Comparison of ENCODE assay signal across 1 cellular context in the genomic region with DNA sequence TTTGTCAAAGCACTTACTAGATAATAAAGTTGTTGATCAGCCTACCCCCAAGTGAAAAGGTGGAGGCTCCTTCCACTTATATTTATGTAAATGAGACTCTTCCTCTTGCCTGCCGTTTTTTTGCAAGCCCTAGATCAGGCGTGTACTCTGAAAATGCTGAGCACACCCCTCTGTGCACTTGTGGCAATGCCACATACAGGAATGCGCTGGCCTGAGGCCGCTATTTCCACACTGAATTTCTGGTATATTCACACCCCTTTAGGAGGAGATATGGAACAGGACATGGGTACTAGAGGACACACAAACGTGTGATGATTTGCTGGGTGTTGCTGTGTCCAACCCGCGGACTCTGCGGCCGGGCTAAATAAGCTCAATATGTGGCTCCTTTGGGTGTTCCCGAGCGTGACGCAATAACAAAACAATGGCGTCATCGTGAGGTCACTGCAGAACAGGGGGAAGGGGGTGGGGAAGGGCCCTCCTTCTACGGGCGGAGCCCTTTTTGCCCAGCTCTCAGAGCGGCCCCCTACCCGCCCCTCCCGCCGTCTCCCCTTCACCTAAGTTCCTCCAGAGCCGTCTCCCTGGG.
TF ChIP-seq lines count a peak whose summit lies in the region.

No MANE protein-coding gene starts in this region.

TF ChIP-seq in endothelial cell of umbilical vein, 7 proteins besides CTCF, POLR2A, EP300 and RAD21:
- TF ChIP-seq JUN (IDR thresholded peaks at IDR 0.05; ENCODE audit: borderline replicate concordance, insufficient read depth, insufficient read length, low read depth) (no peak), FOS (IDR thresholded peaks at IDR 0.05; ENCODE audit: borderline replicate concordance, insufficient read depth, low read length) (no peak), GATA2 (IDR thresholded peaks at IDR 0.05; ENCODE audit: insufficient read depth, insufficient read length, low read depth, low read length) (no peak), EZH2 (IDR thresholded peaks at IDR 0.05; ENCODE audit: borderline replicate concordance, low read depth, low read length, severe bottlenecking) (no peak), MYC (IDR thresholded peaks at IDR 0.05; ENCODE audit: low read depth, low read length) (no peak)
- TF ChIP-seq, protein P1, sequence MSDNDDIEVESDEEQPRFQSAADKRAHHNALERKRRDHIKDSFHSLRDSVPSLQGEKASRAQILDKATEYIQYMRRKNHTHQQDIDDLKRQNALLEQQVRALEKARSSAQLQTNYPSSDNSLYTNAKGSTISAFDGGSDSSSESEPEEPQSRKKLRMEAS (IDR thresholded peaks at IDR 0.05; ENCODE audit: insufficient read depth, insufficient read length): no peak
